In the genomic region with DNA sequence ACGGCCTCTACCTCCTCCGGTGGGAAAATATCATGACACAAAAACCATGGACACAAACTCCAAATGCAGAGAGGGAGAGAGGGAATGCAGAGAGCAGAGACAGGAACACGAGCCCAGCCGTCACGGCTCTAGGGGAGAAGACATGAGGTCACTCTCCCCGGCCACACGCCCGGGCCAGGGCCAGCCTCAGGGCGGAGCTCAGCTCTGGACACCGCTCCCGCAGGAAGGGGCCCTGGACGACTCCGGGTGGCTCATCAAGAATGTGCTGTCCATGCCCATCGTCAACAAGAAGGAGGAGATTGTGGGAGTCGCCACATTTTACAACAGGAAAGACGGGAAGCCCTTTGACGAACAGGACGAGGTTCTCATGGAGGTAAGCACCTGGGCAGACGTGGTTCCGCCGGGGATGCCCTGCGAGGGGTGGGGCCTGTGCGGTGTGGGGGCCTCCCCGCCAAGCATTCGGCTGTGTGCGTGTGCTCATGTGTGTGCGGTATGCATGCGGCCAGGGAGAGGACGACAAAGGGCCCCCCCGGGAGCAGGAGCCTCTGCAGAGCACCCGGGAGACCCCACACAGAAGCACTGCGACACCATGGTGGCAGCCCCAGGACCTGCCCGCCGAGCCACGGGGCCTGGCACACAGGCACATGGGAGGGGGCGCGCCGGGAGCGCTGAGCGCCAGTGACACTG, we compare ENCODE assay signal across 30 cellular contexts. TPM values are rescaled to one million over a fixed set of nuclear protein-coding genes. Genes with fewer than 3 reads are reported as not detected.
DNase-seq lines count a peak whose midpoint lies in the region; ATAC-seq, FAIRE-seq and TF ChIP-seq lines count a peak whose summit lies in the region.
"Had no signal": no experiment of that assay in that cellular context is flagged by ENCODE, and none has a peak within 500 bp of the region (broad histone marks: within the 10 kb centered on the region; RNA-seq: fewer than 3 reads in every experiment).

No MANE protein-coding gene starts in this region.

- DNase-seq in Right ventricle myocardium inferior (ENCODE audit: missing footprints), result peak; percentile 53
- DNase-seq in right atrium auricular region (ENCODE audit: low spot score), result no peak
- no peak for DNase-seq in glutamatergic neuron
- peak in 2 of 3 donors; percentile 22 to 42 for DNase-seq in mucosa of descending colon
- DNase-seq in ecto neural progenitor cell (ENCODE audit: low spot score), result no peak
- DNase-seq in NCI-H187 treated with DMSO at 0.1 percent for 48 hours (lab: John Stamatoyannopoulos, UW), result no peak
- no peak for DNase-seq in small intestine
- DNase-seq: activated CD4-positive, alpha-beta T cell treated with anti-CD3 and anti-CD28 coated beads for 1 hour; activated naive CD4-positive, alpha-beta T cell; activated T-cell treated with anti-CD3 and anti-CD28 coated beads, Interleukin-2, amount 50 U/mL, for 1 hour; central memory CD4-positive, alpha-beta T cell; DMS79; natural killer cell; NCI-H146; SIG-M5; stimulated activated CD4-positive, alpha-beta T cell treated with anti-CD3 and anti-CD28 coated beads, Interleukin-4, amount 100 ng/mL, for 24 hours; T-helper 1 cell; trophoblast cell had no signal

- H3K9me3 ChIP-seq in right atrium auricular region (no peaks in the 10 kb centered on the region), mucosa of descending colon (no peaks in the 10 kb centered on the region), small intestine (ENCODE audit: control insufficient read depth, low read depth) (no peaks in the 10 kb centered on the region)

- H3K9me3 Mint-ChIP-seq in glutamatergic neuron (ENCODE audit: unreplicated experiment), result peaks cover 8% of the 10 kb centered on the region
- H3K9me3 Mint-ChIP-seq: GM23338; stimulated activated naive CD8-positive, alpha-beta T cell treated with anti-CD3 and anti-CD28 coated beads, Interleukin-15, Interleukin-2, amounts not matched to agents 100 ng/mL and 50 ng/mL, for 24 hours had no signal

- H3K4me1 ChIP-seq in right atrium auricular region (no peaks in the 10 kb centered on the region), mucosa of descending colon (ENCODE audit: low read depth) (no peaks in the 10 kb centered on the region), small intestine (ENCODE audit: control insufficient read depth in 2 of 2, insufficient read depth in 1 of 2, low read depth in 1 of 2, low read length in 1 of 2) (no peaks in the 10 kb centered on the region)

- H3K27ac ChIP-seq in right atrium auricular region, result no peak overlapping the region
- peak overlapping the region; percentile 98 for H3K27ac ChIP-seq in temporal lobe (ENCODE audit: low read depth, low read length)
- H3K27ac ChIP-seq in small intestine (ENCODE audit: low read depth in 1 of 2, low read length in 1 of 2), result no peak overlapping the region
- H3K27ac ChIP-seq: KMS-11, skin epidermis had no signal

- H3K27me3 ChIP-seq in right atrium auricular region (no peaks in the 10 kb centered on the region), small intestine (ENCODE audit: control insufficient read depth in 2 of 2, insufficient read depth in 2 of 2, low read length in 2 of 2) (peaks cover 0 to 2% of the 10 kb centered on the region in 2 donors)

- FAIRE-seq in small intestine (lab: Jason Lieb, UNC), result no peak
- FAIRE-seq: A204.1, frontal cortex, GM12892, HTR-8/SVneo, keratinocyte had no signal

- H3K4me3 ChIP-seq in right atrium auricular region, result no peak overlapping the region
- H3K4me3 ChIP-seq in mucosa of descending colon, result no peak overlapping the region
- H3K4me3 ChIP-seq in small intestine (ENCODE audit: low read depth in 1 of 2, low read length in 2 of 2), result no peak overlapping the region
- H3K4me3 ChIP-seq: GM23338, skin epidermis had no signal

- 59 to 66% (median 63%) methylated on average over 36 to 40 of the region's 40 CpGs for WGBS in small intestine, 3 donors

- TF ChIP-seq CTCF in right atrium auricular region (IDR thresholded peaks at IDR 0.05) (no peak), glutamatergic neuron (IDR thresholded peaks at IDR 0.05; ENCODE audit: partially characterized antibody, unreplicated experiment) (no peak), mucosa of descending colon (IDR thresholded peaks at IDR 0.05) (no peak)

- H3K27me3 Mint-ChIP-seq in glutamatergic neuron (ENCODE audit: unreplicated experiment), result peaks cover 17% of the 10 kb centered on the region
- H3K27me3 Mint-ChIP-seq: B cell had no signal

- no peak for ATAC-seq in Right ventricle myocardium inferior
- peak; percentile 33 for ATAC-seq in mucosa of descending colon
- ATAC-seq: GM23338, natural killer cell had no signal

- intact Hi-C loops in Right ventricle myocardium inferior (cut with DNase I) (no loop called here), mucosa of descending colon (cut with DNase I, micrococcal nuclease) (no loop called here)

- H3K36me3 ChIP-seq in right atrium auricular region (no peaks in the 10 kb centered on the region), mucosa of descending colon (ENCODE audit: low read depth) (no peaks in the 10 kb centered on the region), small intestine (ENCODE audit: control insufficient read depth in 2 of 2, insufficient read depth in 2 of 2, low read length in 2 of 2) (no peaks in the 10 kb centered on the region)

- peak overlapping the region; percentile 23 for H3K27ac Mint-ChIP-seq in glutamatergic neuron (ENCODE audit: unreplicated experiment)
- H3K27ac Mint-ChIP-seq: B cell; GM23338; natural killer cell; stimulated activated naive CD8-positive, alpha-beta T cell treated with anti-CD3 and anti-CD28 coated beads, Interleukin-15, Interleukin-2, amounts not matched to agents 100 ng/mL and 50 ng/mL, for 24 hours had no signal

- peaks cover 6% of the 10 kb centered on the region for H3K36me3 Mint-ChIP-seq in glutamatergic neuron (ENCODE audit: unreplicated experiment)
- H3K36me3 Mint-ChIP-seq: natural killer cell had no signal

- no peak overlapping the region for H3K4me3 Mint-ChIP-seq in glutamatergic neuron (ENCODE audit: unreplicated experiment)
- H3K4me3 Mint-ChIP-seq: B cell; GM23338; natural killer cell; stimulated activated naive CD8-positive, alpha-beta T cell treated with anti-CD3 and anti-CD28 coated beads, Interleukin-15, Interleukin-2, amounts not matched to agents 100 ng/mL and 50 ng/mL, for 24 hours had no signal

- H3K4me1 Mint-ChIP-seq in glutamatergic neuron (ENCODE audit: low read depth, unreplicated experiment), result no peaks in the 10 kb centered on the region
- H3K4me1 Mint-ChIP-seq: B cell, GM23338, natural killer cell had no signal

RNA-seq across cellular contexts. Expression of gene ATP5ME, which starts 17.3 kb away (rescaled TPM):
- total RNA-seq in Right ventricle myocardium inferior (1,162 TPM), right atrium auricular region (100 to 1,000 TPM in 1 of 2 donors, 10 to 100 TPM in 1; 85.1 to 265 TPM), glutamatergic neuron (ENCODE audit: unreplicated experiment) (230 TPM), mucosa of descending colon (100 to 1,000 TPM; 330 to 467 (median 399) TPM), temporal lobe (87.8 TPM)
- polyA plus RNA-seq in small intestine, result 1,000 to 10,000 TPM in 1 of 3 donors, 100 to 1,000 TPM in 2; 806 to 1,305 (median 980) TPM

RNA-seq across cellular contexts. Expression of gene MYL5, which starts 17.5 kb away (rescaled TPM):
- total RNA-seq in Right ventricle myocardium inferior (3.9 TPM), right atrium auricular region (1 to 10 TPM; 3.2 to 3.6 TPM), glutamatergic neuron (ENCODE audit: unreplicated experiment) (13.6 TPM), mucosa of descending colon (10 to 100 TPM; 26.1 to 52.5 (median 50.7) TPM), temporal lobe (6.4 TPM)
- polyA plus RNA-seq in small intestine, result 100 to 1,000 TPM in 2 of 3 donors, 10 to 100 TPM in 1; 36.1 to 316 (median 266) TPM

RNA-seq across cellular contexts. Expression of gene PDE6B, which starts 31.4 kb away (rescaled TPM):
- total RNA-seq in Right ventricle myocardium inferior, result 1.7 TPM
- 1 to 10 TPM; 2.3 to 4.6 TPM for total RNA-seq in right atrium auricular region
- 2.3 TPM for total RNA-seq in glutamatergic neuron (ENCODE audit: unreplicated experiment)
- total RNA-seq in mucosa of descending colon, result 1 to 10 TPM; 1.0 to 2.9 (median 1.2) TPM
- 4.7 TPM for total RNA-seq in temporal lobe
- polyA plus RNA-seq in small intestine, result 1 to 10 TPM in 1 of 3 donors, not detected in 2; 1.8 TPM
- total RNA-seq: OCI-LY7 had no signal
- polyA plus RNA-seq: keratinocyte had no signal

RNA-seq across cellular contexts. Expression of gene SLC49A3, which starts 32.2 kb away (rescaled TPM):
- 17.3 TPM for total RNA-seq in Right ventricle myocardium inferior
- total RNA-seq in right atrium auricular region, result 10 to 100 TPM in 1 of 2 donors, 1 to 10 TPM in 1; 10.0 to 12.0 TPM
- total RNA-seq in glutamatergic neuron (ENCODE audit: unreplicated experiment), result not detected
- total RNA-seq in mucosa of descending colon, result 10 to 100 TPM in 2 of 3 donors, 1 to 10 TPM in 1; 9.9 to 14.1 (median 11.5) TPM
- total RNA-seq in temporal lobe, result 0.49 TPM
- 1 to 10 TPM; 3.4 to 7.8 (median 3.5) TPM for polyA plus RNA-seq in small intestine
- total RNA-seq: OCI-LY7 had no signal

RNA-seq across cellular contexts. Expression of gene PCGF3, which starts 48.8 kb away (rescaled TPM):
- 21.7 TPM for total RNA-seq in Right ventricle myocardium inferior
- 10 to 100 TPM; 17.9 to 22.6 TPM for total RNA-seq in right atrium auricular region
- 122 TPM for total RNA-seq in glutamatergic neuron (ENCODE audit: unreplicated experiment)
- total RNA-seq in mucosa of descending colon, result 10 to 100 TPM; 45.5 to 66.9 (median 56.7) TPM
- total RNA-seq in temporal lobe, result 54.6 TPM
- 10 to 100 TPM; 27.3 to 71.6 (median 40.6) TPM for polyA plus RNA-seq in small intestine

Comparison
In these comparisons a context has a peak if more than half of its experiments do, and no peak if none do; other contexts are left out.
1. DNase-seq: peak in Right ventricle myocardium inferior (single experiment) and mucosa of descending colon (2 of 3); none in right atrium auricular region (single experiment), glutamatergic neuron (single experiment), ecto neural progenitor cell (single experiment), NCI-H187 treated with DMSO at 0.1 percent for 48 hours (single experiment) and small intestine (single experiment).